In genomic region chr6:56772737-56773184, GRCh38 we compare ENCODE assay signal across 1 cellular context.
TF ChIP-seq lines count a peak whose summit lies in the region.

No MANE protein-coding gene starts in this region.

TF ChIP-seq in IMR-90, 13 proteins besides CTCF, POLR2A, EP300 and RAD21 (continued from another document):
- peak; percentile 53; the same call in 1 of the 2 replicates for TF ChIP-seq USF2 (IDR thresholded peaks at IDR 0.05; ENCODE audit: low read depth, low read length)
